In the genomic region with DNA sequence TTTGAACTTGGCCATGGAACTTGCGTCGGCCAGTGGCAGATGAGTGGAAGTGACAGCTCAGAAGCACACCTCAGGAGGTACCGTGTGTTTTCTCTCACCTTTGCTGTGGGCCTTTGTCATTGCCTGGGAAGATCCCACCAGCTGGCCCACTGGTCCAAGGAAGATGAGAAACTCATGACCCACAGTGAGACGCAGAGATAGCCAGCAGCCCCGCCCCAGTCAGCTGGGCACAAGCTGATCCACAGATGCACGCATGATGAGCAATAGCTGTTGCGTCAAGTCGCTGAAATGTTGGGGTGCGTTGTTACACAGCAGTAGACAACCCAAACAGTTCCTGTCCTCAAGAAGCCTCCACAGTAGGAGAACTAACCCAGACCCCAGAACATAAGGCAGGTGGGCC, we compare ENCODE assay signal across 1 cellular context.
TF ChIP-seq lines count a peak whose summit lies in the region.

No MANE protein-coding gene starts in this region.

TF ChIP-seq in GM12878, 131 proteins besides CTCF, POLR2A, EP300 and RAD21:
- TF ChIP-seq SREBF1 (IDR thresholded peaks at IDR 0.05; ENCODE audit: low read length) (no peak), PBX3 (IDR thresholded peaks at IDR 0.05; ENCODE audit: insufficient replicate concordance, low read depth, low read length) (peak; percentile 28), CEBPB (IDR thresholded peaks at IDR 0.05; ENCODE audit: borderline replicate concordance in 1 of 2, low read depth in 2 of 2, low read length in 2 of 2) (no peak), ZBTB4 (CRISPR knock-in tag; IDR thresholded peaks at IDR 0.05) (no peak), EZH2 (IDR thresholded peaks at IDR 0.05; ENCODE audit: borderline replicate concordance, control insufficient read depth, low read depth, low read length) (no peak), GABPA (IDR thresholded peaks at IDR 0.05; ENCODE audit: low read depth) (no peak), HCFC1 (IDR thresholded peaks at IDR 0.05; ENCODE audit: low read length) (no peak), ZZZ3 (IDR thresholded peaks at IDR 0.05; ENCODE audit: control insufficient read depth, insufficient read length, low read depth) (no peak), BCL3 (IDR thresholded peaks at IDR 0.05; ENCODE audit: borderline replicate concordance, insufficient read depth, low read depth, low read length, poor library complexity, severe bottlenecking) (peak; percentile 78), NFXL1 (IDR thresholded peaks at IDR 0.05; ENCODE audit: borderline replicate concordance) (no peak), SKIL (IDR thresholded peaks at IDR 0.05; ENCODE audit: low read depth, poor library complexity, severe bottlenecking) (no peak), HSF1 (IDR thresholded peaks at IDR 0.05; ENCODE audit: low read depth, low read length) (no peak), MYB (IDR thresholded peaks at IDR 0.05; ENCODE audit: borderline replicate concordance, low read depth, low read length) (no peak), NFYA (IDR thresholded peaks at IDR 0.05; ENCODE audit: borderline replicate concordance, low read depth, low read length) (no peak), E2F4 (IDR thresholded peaks at IDR 0.05; ENCODE audit: low read depth, low read length) (no peak)
- TF ChIP-seq, protein P1, sequence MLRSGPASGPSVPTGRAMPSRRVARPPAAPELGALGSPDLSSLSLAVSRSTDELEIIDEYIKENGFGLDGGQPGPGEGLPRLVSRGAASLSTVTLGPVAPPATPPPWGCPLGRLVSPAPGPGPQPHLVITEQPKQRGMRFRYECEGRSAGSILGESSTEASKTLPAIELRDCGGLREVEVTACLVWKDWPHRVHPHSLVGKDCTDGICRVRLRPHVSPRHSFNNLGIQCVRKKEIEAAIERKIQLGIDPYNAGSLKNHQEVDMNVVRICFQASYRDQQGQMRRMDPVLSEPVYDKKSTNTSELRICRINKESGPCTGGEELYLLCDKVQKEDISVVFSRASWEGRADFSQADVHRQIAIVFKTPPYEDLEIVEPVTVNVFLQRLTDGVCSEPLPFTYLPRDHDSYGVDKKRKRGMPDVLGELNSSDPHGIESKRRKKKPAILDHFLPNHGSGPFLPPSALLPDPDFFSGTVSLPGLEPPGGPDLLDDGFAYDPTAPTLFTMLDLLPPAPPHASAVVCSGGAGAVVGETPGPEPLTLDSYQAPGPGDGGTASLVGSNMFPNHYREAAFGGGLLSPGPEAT (IDR thresholded peaks at IDR 0.05; ENCODE audit: low read depth): no peak
- TF ChIP-seq, protein P2, sequence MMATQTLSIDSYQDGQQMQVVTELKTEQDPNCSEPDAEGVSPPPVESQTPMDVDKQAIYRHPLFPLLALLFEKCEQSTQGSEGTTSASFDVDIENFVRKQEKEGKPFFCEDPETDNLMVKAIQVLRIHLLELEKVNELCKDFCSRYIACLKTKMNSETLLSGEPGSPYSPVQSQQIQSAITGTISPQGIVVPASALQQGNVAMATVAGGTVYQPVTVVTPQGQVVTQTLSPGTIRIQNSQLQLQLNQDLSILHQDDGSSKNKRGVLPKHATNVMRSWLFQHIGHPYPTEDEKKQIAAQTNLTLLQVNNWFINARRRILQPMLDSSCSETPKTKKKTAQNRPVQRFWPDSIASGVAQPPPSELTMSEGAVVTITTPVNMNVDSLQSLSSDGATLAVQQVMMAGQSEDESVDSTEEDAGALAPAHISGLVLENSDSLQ (IDR thresholded peaks at IDR 0.05): no peak
